ENCODE assay signal across 7 cellular contexts in the genomic region with DNA sequence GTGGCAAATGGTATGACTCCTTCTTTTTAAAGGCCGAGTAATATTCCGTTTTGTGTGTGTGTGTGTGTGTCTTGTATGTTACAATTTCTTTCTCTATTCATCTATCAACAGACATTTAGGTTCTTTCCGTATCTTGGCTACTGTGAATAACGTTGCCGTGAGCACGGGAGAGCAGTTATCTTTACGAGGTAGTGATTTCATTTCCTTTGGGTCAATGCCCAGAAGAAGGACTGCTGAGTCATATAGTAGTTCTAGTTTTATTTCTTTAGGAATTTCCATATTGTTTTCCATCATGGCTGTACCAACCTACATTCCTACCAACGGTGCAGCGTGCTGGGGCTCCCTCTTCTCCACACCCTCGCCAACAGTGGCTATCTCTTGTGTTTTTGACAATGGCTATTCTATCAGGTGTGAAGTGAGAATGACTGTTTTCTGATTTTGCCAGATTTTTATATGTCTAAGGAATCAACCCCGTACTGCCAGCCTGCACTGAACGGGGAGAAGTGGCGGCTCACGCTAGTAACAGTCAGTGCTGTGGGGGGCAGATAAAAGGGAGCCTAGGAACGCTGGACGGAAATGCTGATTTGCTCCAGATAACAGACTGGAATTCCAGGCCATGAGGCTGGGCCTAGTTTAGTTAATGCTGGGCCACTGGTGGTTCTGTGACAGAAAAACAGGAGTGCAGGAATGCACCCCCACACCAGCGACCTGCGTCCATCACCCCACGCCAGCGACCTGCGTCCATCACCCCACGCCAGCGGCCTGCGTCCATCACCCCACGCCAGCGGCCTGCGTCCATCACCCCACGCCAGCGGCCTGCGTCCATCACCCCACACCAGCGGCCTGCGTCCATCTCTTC.
DNase-seq lines count a peak whose midpoint lies in the region; ATAC-seq and TF ChIP-seq lines count a peak whose summit lies in the region.

No MANE protein-coding gene starts in this region.

- TF ChIP-seq CTCF in adrenal gland (IDR thresholded peaks at IDR 0.05) (no peak), type B pancreatic cell (conservative IDR thresholded peaks at IDR 0.05) (no peak)

- no peaks in the 10 kb centered on the region for H3K9me3 Mint-ChIP-seq in type B pancreatic cell

- H3K4me3 Mint-ChIP-seq in type B pancreatic cell = no peak overlapping the region

- H3K36me3 ChIP-seq in adrenal gland (replicated peaks in 1 of 2) = no peaks in the 10 kb centered on the region

- peak; percentile 95 for DNase-seq in HT1080 (ENCODE audit: low read depth)
- peak; percentile 44 to 74 (median 69) for DNase-seq in adrenal gland
- DNase-seq in hepatic stellate cell (ENCODE audit: low spot score) = peak; percentile 85
- no peak for DNase-seq in type B pancreatic cell (ENCODE audit: extremely low spot score, unreplicated experiment)
- no peak for DNase-seq in NCI-H1694 treated with DMSO at 0.1 percent for 48 hours (lab: John Stamatoyannopoulos, UW)
- no peak for DNase-seq in epidermal melanocyte (ENCODE audit: insufficient read length, low spot score)

- H3K4me3 ChIP-seq in adrenal gland = no peak overlapping the region

- H3K4me1 Mint-ChIP-seq in type B pancreatic cell (ENCODE audit: unreplicated experiment) = peaks cover 49% of the 10 kb centered on the region

- H3K4me1 ChIP-seq in adrenal gland (replicated peaks in 1 of 2) = peaks cover 8 to 17% of the 10 kb centered on the region in 2 donors

- H3K27ac Mint-ChIP-seq in type B pancreatic cell = peak overlapping the region; percentile 46

- no peak for ATAC-seq in GM18502 (IDR thresholded peaks at IDR 0.05; ENCODE audit: poor library complexity, unreplicated experiment)

- intact Hi-C loops in adrenal gland (cut with DNase I) = no loop called here

- no peak for TF ChIP-seq POLR2A in adrenal gland (IDR thresholded peaks at IDR 0.05)

- H3K27me3 ChIP-seq in adrenal gland = no peaks in the 10 kb centered on the region

- peaks cover 6% of the 10 kb centered on the region for H3K36me3 Mint-ChIP-seq in type B pancreatic cell

- no peaks in the 10 kb centered on the region for H3K9me3 ChIP-seq in adrenal gland (replicated peaks in 1 of 3)

- WGBS in adrenal gland, 4 donors = 69 to 75% (median 71%) methylated on average over 27 to 32 of the region's 32 CpGs

- peaks cover 3% of the 10 kb centered on the region for H3K27me3 Mint-ChIP-seq in type B pancreatic cell

- H3K27ac ChIP-seq in adrenal gland = peak overlapping the region in 3 of 5 donors; percentile 23 to 57 (median 47)

Comparison
In these comparisons a context has a peak if more than half of its experiments do, and no peak if none do; other contexts are left out.
1. DNase-seq: peak in HT1080 (single experiment), adrenal gland (7 of 7) and hepatic stellate cell (single experiment); none in type B pancreatic cell (single experiment), NCI-H1694 treated with DMSO at 0.1 percent for 48 hours (single experiment) and epidermal melanocyte (single experiment).